Comparison of ENCODE assay signal across 9 cellular contexts in the genomic region with DNA sequence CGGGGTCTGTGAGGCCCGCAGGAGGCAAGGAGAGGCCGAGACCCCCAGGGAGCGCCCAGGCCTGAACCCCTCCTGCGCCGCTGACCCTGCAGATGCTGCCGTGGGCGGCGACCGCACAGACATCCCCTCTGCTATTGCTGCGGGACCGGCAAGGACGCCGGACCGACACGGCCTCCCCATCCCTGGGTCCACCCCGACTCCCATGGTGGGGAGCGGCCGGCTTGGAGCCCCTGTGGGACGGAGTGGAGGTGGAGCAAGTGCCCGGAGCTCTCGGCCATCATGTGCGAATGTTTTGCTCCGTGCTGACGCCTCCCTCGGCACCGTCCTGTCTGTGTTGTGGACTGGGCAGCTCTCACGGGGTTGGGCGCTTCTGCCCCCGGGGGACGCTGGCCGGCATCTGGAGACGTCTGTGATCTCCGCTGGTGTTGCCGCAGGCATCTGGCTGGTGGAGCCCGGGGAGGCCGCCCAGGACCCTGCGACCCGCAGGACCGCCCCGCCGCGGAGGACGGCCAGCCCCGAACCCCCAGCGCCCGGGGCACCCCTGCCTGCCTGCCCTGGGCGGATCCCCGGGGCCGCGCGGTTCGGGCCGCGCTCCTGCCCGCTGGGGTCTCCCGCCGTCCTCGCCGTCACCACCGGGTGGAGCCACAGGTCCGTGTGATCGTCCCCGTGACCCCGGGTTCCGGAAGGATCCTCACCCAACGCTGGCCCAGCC. TPM values are rescaled to one million over a fixed set of nuclear protein-coding genes. Genes with fewer than 3 reads are reported as not detected.
DNase-seq lines count a peak whose midpoint lies in the region; ATAC-seq, FAIRE-seq and TF ChIP-seq lines count a peak whose summit lies in the region.
"Had no signal": no experiment of that assay in that cellular context is flagged by ENCODE, and none has a peak within 500 bp of the region (broad histone marks: within the 10 kb centered on the region; RNA-seq: fewer than 3 reads in every experiment).

No MANE protein-coding gene starts in this region.

- H3K9me3 ChIP-seq in CD8-positive, alpha-beta memory T cell (ENCODE audit: low read length): no peaks in the 10 kb centered on the region

- peaks cover 4% of the 10 kb centered on the region for H3K4me1 ChIP-seq in CD8-positive, alpha-beta memory T cell (ENCODE audit: insufficient read depth, low read length)
- no peaks in the 10 kb centered on the region for H3K4me1 ChIP-seq in foreskin keratinocyte

- peak; percentile 86 to 94 for ATAC-seq in activated T-cell treated with anti-CD3 and anti-CD28 coated beads, Interleukin-2, amount 50 U/mL, for 4 hours
- ATAC-seq in foreskin keratinocyte (no peak), GM21723 (IDR thresholded peaks at IDR 0.05; ENCODE audit: unreplicated experiment) (no peak)

- TF ChIP-seq CTCF in foreskin keratinocyte (conservative IDR thresholded peaks at IDR 0.05): peak; percentile 70
- peak; percentile 69 for TF ChIP-seq CTCF in osteocyte (IDR thresholded peaks at IDR 0.05)

- no peak overlapping the region for H3K4me3 ChIP-seq in CD8-positive, alpha-beta memory T cell (ENCODE audit: low read length)

- H3K27me3 Mint-ChIP-seq in CD8-positive, alpha-beta memory T cell: peaks cover 26 to 27% of the 10 kb centered on the region in 2 donors
- peaks cover 24% of the 10 kb centered on the region for H3K27me3 Mint-ChIP-seq in activated T-cell treated with anti-CD3 and anti-CD28 coated beads, Interleukin-2, amount 50 U/mL, for 4 hours (ENCODE audit: low read depth)
- H3K27me3 Mint-ChIP-seq in osteocyte (ENCODE audit: unreplicated experiment): peaks cover 3% of the 10 kb centered on the region

- H3K27ac ChIP-seq in CD8-positive, alpha-beta memory T cell (ENCODE audit: low read depth, low read length): no peak overlapping the region
- no peak overlapping the region for H3K27ac ChIP-seq in foreskin keratinocyte

- no peaks in the 10 kb centered on the region for H3K27me3 ChIP-seq in CD8-positive, alpha-beta memory T cell (ENCODE audit: insufficient read depth, low read length, poor library complexity, severe bottlenecking)
- H3K27me3 ChIP-seq in foreskin keratinocyte: peaks cover 42% of the 10 kb centered on the region

- peak in 4 of 5 donors; percentile 17 to 45 (median 20) for DNase-seq in CD8-positive, alpha-beta memory T cell
- peak; percentile 29 to 51 for DNase-seq in NCI-H1930 (lab: John Stamatoyannopoulos, UW)
- DNase-seq in activated T-cell treated with anti-CD3 and anti-CD28 coated beads, Interleukin-2, amount 50 U/mL, for 4 hours: peak; percentile 50
- no peak for DNase-seq in foreskin keratinocyte
- no peak for DNase-seq in osteocyte (ENCODE audit: extremely low spot score, unreplicated experiment)
- no peak for DNase-seq in RCC 7860 (ENCODE audit: low spot score)
- no peak for DNase-seq in DMS114 treated with DMSO at 0.1 percent for 48 hours (lab: John Stamatoyannopoulos, UW; ENCODE audit: unreplicated experiment)

- FAIRE-seq in RCC 7860 (lab: Jason Lieb, UNC): no peak

- H3K4me1 Mint-ChIP-seq in CD8-positive, alpha-beta memory T cell: peaks cover 4 to 10% (median 9%) of the 10 kb centered on the region in 3 donors
- peaks cover 6% of the 10 kb centered on the region for H3K4me1 Mint-ChIP-seq in activated T-cell treated with anti-CD3 and anti-CD28 coated beads, Interleukin-2, amount 50 U/mL, for 4 hours (ENCODE audit: low read depth)
- peaks cover 5% of the 10 kb centered on the region for H3K4me1 Mint-ChIP-seq in osteocyte (ENCODE audit: unreplicated experiment)

- no peak overlapping the region for H3K27ac Mint-ChIP-seq in CD8-positive, alpha-beta memory T cell
- no peak overlapping the region for H3K27ac Mint-ChIP-seq in osteocyte (ENCODE audit: unreplicated experiment)
- H3K27ac Mint-ChIP-seq: IgD-negative memory B cell had no signal

- H3K36me3 ChIP-seq in CD8-positive, alpha-beta memory T cell (ENCODE audit: insufficient read depth, low read length): no peaks in the 10 kb centered on the region

- CTCF ChIA-PET in CD8-positive, alpha-beta memory T cell (lab: Charles Lee): no interaction called here

- H3K9me3 Mint-ChIP-seq in CD8-positive, alpha-beta memory T cell: peaks cover 0 to 5% (median 0%) of the 10 kb centered on the region in 5 donors
- no peaks in the 10 kb centered on the region for H3K9me3 Mint-ChIP-seq in activated T-cell treated with anti-CD3 and anti-CD28 coated beads, Interleukin-2, amount 50 U/mL, for 4 hours
- no peaks in the 10 kb centered on the region for H3K9me3 Mint-ChIP-seq in osteocyte (ENCODE audit: unreplicated experiment)

- H3K36me3 Mint-ChIP-seq in CD8-positive, alpha-beta memory T cell: peaks cover 0 to 3% (median 0%) of the 10 kb centered on the region in 3 donors
- H3K36me3 Mint-ChIP-seq in activated T-cell treated with anti-CD3 and anti-CD28 coated beads, Interleukin-2, amount 50 U/mL, for 4 hours (ENCODE audit: insufficient read depth): no peaks in the 10 kb centered on the region
- H3K36me3 Mint-ChIP-seq in osteocyte (ENCODE audit: unreplicated experiment): no peaks in the 10 kb centered on the region
- H3K36me3 Mint-ChIP-seq: IgD-negative memory B cell had no signal

- POLR2A ChIA-PET in CD8-positive, alpha-beta memory T cell (lab: Charles Lee): no interaction called here

- peak overlapping the region in 1 of 7 donors; percentile 69 for H3K4me3 Mint-ChIP-seq in CD8-positive, alpha-beta memory T cell
- H3K4me3 Mint-ChIP-seq in activated T-cell treated with anti-CD3 and anti-CD28 coated beads, Interleukin-2, amount 50 U/mL, for 4 hours: no peak overlapping the region
- H3K4me3 Mint-ChIP-seq in osteocyte (ENCODE audit: unreplicated experiment): no peak overlapping the region

RNA-seq across cellular contexts. Expression of gene GNG13, which starts 12.8 kb away (rescaled TPM):
- total RNA-seq in CD8-positive, alpha-beta memory T cell: not detected
- polyA plus RNA-seq in CD8-positive, alpha-beta memory T cell: not detected
- not detected for total RNA-seq in activated T-cell treated with anti-CD3 and anti-CD28 coated beads, Interleukin-2, amount 50 U/mL, for 4 hours
- total RNA-seq in foreskin keratinocyte: not detected in 2 replicates
- polyA plus RNA-seq in foreskin keratinocyte: not detected in 2 replicates
- total RNA-seq in osteocyte: not detected in 2 replicates
- polyA plus RNA-seq: IgD-negative memory B cell had no signal

RNA-seq across cellular contexts. Expression of gene CHTF18, which starts 24.9 kb away (rescaled TPM):
- 100 to 1,000 TPM; 121 to 122 TPM for total RNA-seq in CD8-positive, alpha-beta memory T cell
- 3.7 TPM for polyA plus RNA-seq in CD8-positive, alpha-beta memory T cell
- 100 to 1,000 TPM; 138 to 171 (median 161) TPM for total RNA-seq in activated T-cell treated with anti-CD3 and anti-CD28 coated beads, Interleukin-2, amount 50 U/mL, for 4 hours
- total RNA-seq in foreskin keratinocyte (35.6 and 41.4 TPM in 2 replicates), osteocyte (19.3 and 25.4 TPM in 2 replicates)
- 42.3 and 47.2 TPM in 2 replicates for polyA plus RNA-seq in foreskin keratinocyte

RNA-seq across cellular contexts. Expression of gene RPUSD1, which starts 25.2 kb away (rescaled TPM):
- total RNA-seq in CD8-positive, alpha-beta memory T cell: 10 to 100 TPM; 40.2 to 44.5 TPM
- polyA plus RNA-seq in CD8-positive, alpha-beta memory T cell: 34.2 TPM
- 10 to 100 TPM; 72.3 to 99.0 (median 75.1) TPM for total RNA-seq in activated T-cell treated with anti-CD3 and anti-CD28 coated beads, Interleukin-2, amount 50 U/mL, for 4 hours
- total RNA-seq in foreskin keratinocyte (36.7 and 40.3 TPM in 2 replicates), osteocyte (20.8 and 24.3 TPM in 2 replicates)
- 41.0 and 45.4 TPM in 2 replicates for polyA plus RNA-seq in foreskin keratinocyte

RNA-seq across cellular contexts. Expression of gene MSLN, which starts 52.8 kb away (rescaled TPM):
- not detected for total RNA-seq in CD8-positive, alpha-beta memory T cell
- polyA plus RNA-seq in CD8-positive, alpha-beta memory T cell: not detected
- total RNA-seq in activated T-cell treated with anti-CD3 and anti-CD28 coated beads, Interleukin-2, amount 50 U/mL, for 4 hours: under 1 TPM in 1 of 3 donors, not detected in 2; 0.08 TPM
- total RNA-seq in foreskin keratinocyte: 21.3 and 72.9 TPM in 2 replicates
- polyA plus RNA-seq in foreskin keratinocyte: 27.7 and 91.0 TPM in 2 replicates
- total RNA-seq in osteocyte: 0.19 and 0.21 TPM in 2 replicates
- polyA plus RNA-seq: IgD-negative memory B cell had no signal

Comparison
In these comparisons a context has a peak if more than half of its experiments do, and no peak if none do; other contexts are left out.
1. DNase-seq: peak in CD8-positive, alpha-beta memory T cell (4 of 5), NCI-H1930 (2 of 2) and activated T-cell treated with anti-CD3 and anti-CD28 coated beads, Interleukin-2, amount 50 U/mL, for 4 hours (single experiment); none in foreskin keratinocyte (0 of 2), osteocyte (single experiment), RCC 7860 (single experiment) and DMS114 treated with DMSO at 0.1 percent for 48 hours (single experiment).
2. ATAC-seq: peak in activated T-cell treated with anti-CD3 and anti-CD28 coated beads, Interleukin-2, amount 50 U/mL, for 4 hours (2 of 2); none in foreskin keratinocyte (single experiment) and GM21723 (single experiment).